Comparison of ENCODE assay signal across 6 cellular contexts in the genomic region with DNA sequence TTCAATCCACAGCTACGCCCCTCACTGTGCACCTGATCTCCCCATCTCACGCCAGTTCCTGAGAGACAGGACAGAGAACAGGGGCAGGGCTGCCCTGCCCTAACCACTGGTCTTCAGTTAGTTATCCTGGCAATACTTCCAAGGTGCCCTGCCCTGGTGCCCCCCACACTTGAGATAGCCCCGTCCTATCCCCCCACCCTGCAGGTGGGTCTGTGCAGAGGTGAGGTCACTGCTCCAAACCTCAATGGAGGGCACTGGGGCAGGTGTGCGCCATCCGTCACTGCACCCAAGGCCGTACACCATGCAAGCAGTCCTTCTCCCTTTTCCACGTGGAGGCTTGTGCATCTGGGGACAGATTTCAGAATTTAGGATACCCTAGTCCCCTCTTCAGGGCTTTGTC. TPM values are rescaled to one million over a fixed set of nuclear protein-coding genes. Genes with fewer than 3 reads are reported as not detected.
"Had no signal": no experiment of that assay in that cellular context is flagged by ENCODE, and none has a peak within 500 bp of the region (broad histone marks: within the 10 kb centered on the region; RNA-seq: fewer than 3 reads in every experiment).

No MANE protein-coding gene starts in this region.

RNA-seq across cellular contexts. Expression of a gene that starts 18.6 kb away (rescaled TPM):
- total RNA-seq: cerebellum, endodermal cell, glomerular endothelial cell, osteocyte, pulmonary artery endothelial cell, smooth muscle cell had no signal
- polyA plus RNA-seq: smooth muscle cell had no signal
